23 cellular contexts compared by ENCODE assay signal in the genomic region with DNA sequence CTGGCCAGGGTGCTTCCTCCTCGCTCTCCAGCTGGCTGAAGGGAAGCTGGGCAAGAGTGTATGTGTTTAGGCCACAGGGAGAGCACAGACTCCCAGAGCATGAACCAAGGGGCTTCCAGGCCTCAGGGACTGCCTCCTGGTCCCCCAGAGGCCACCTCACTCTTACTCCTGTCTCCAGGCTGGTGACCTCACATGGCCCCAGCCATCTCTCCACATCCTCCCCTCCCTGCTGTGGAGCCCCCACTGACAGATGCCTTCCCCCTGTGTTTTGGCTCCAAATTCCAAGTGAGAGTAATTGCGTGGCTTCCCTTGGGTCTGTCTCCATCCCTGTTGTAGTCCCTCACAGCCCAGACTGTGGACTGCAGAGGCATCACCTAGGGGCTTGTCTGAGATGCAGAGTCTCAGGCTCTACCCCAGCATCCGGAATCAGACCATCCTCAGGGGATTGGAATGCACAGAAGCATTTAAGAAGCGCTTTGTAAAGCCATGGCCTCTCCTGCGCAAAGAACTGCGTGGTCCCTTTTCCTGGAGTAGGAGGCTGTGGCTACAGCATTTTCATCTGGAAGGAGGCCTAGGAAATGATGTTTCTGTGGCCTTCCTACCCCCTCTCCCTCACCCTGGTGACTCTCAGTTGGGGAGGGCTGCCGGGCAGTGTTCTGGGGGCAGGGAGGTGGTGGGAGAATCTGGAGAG.
DNase-seq lines count a peak whose midpoint lies in the region; ATAC-seq and TF ChIP-seq lines count a peak whose summit lies in the region.
"Had no signal": no experiment of that assay in that cellular context is flagged by ENCODE, and none has a peak within 500 bp of the region (broad histone marks: within the 10 kb centered on the region; RNA-seq: fewer than 3 reads in every experiment).

No MANE protein-coding gene starts in this region.

- peaks cover 38% of the 10 kb centered on the region for H3K36me3 Mint-ChIP-seq in GM23338 (ENCODE audit: low read depth)
- no peaks in the 10 kb centered on the region for H3K36me3 Mint-ChIP-seq in glutamatergic neuron (ENCODE audit: unreplicated experiment)

- no peaks in the 10 kb centered on the region for H3K9me2 ChIP-seq in GM23338 (ENCODE audit: insufficient read depth)

- H3K9me3 Mint-ChIP-seq in GM23338 (no peaks in the 10 kb centered on the region; the same call in 2 of the 3 replicates), glutamatergic neuron (ENCODE audit: unreplicated experiment) (no peaks in the 10 kb centered on the region)
- H3K9me3 Mint-ChIP-seq: activated CD8-positive, alpha-beta T cell treated with anti-CD3 and anti-CD28 coated beads for 36 hours had no signal

- peak overlapping the region; percentile 30 for H3K27ac ChIP-seq in GM23338 (ENCODE audit: low read depth)
- peak overlapping the region; percentile 14 for H3K27ac ChIP-seq in osteoblast (ENCODE audit: low read depth, low read length)
- H3K27ac ChIP-seq in dorsolateral prefrontal cortex = peak overlapping the region in 4 of 59 donors; percentile 16 to 21 (median 18)
- H3K27ac ChIP-seq: heart left ventricle, neutrophil, stomach had no signal

- peaks cover 35% of the 10 kb centered on the region for H3K4me1 Mint-ChIP-seq in GM23338
- peaks cover 20% of the 10 kb centered on the region for H3K4me1 Mint-ChIP-seq in glutamatergic neuron (ENCODE audit: low read depth, unreplicated experiment)

- H3K4me3 ChIP-seq in GM23338 = no peak overlapping the region
- no peak overlapping the region for H3K4me3 ChIP-seq in osteoblast (ENCODE audit: insufficient read depth, low read length)
- no peak overlapping the region for H3K4me3 ChIP-seq in dorsolateral prefrontal cortex
- H3K4me3 ChIP-seq: heart left ventricle, K562, stomach, transverse colon had no signal

- peaks cover 2% of the 10 kb centered on the region for H3K27me3 Mint-ChIP-seq in GM23338 (ENCODE audit: insufficient read depth, low read depth, poor library complexity)
- no peaks in the 10 kb centered on the region for H3K27me3 Mint-ChIP-seq in glutamatergic neuron (ENCODE audit: unreplicated experiment)
- H3K27me3 Mint-ChIP-seq: activated CD8-positive, alpha-beta T cell treated with anti-CD3 and anti-CD28 coated beads for 36 hours had no signal

- peaks cover 31% of the 10 kb centered on the region for H3K4me1 ChIP-seq in GM23338 (ENCODE audit: insufficient read depth)
- H3K4me1 ChIP-seq in osteoblast (ENCODE audit: insufficient read depth, low read length) = peaks cover 15% of the 10 kb centered on the region

- H4K20me1 ChIP-seq in GM23338 (replicated peaks; ENCODE audit: insufficient read depth) = peaks cover 10% of the 10 kb centered on the region; the same call in 1 of the 2 replicates
- H4K20me1 ChIP-seq in osteoblast (ENCODE audit: insufficient read depth, low read length) = peaks cover 28% of the 10 kb centered on the region

- H3K27me3 ChIP-seq in GM23338 (ENCODE audit: insufficient read depth) (no peaks in the 10 kb centered on the region), osteoblast (ENCODE audit: insufficient read depth, low read length) (no peaks in the 10 kb centered on the region), dorsolateral prefrontal cortex (no peaks in the 10 kb centered on the region)
- H3K27me3 ChIP-seq: heart left ventricle, neutrophil, stomach, transverse colon had no signal

- H3K79me2 ChIP-seq in GM23338 (replicated peaks; ENCODE audit: insufficient read depth) (peaks cover 19% of the 10 kb centered on the region; the same call in 1 of the 2 replicates), osteoblast (ENCODE audit: insufficient read depth, low read length) (peaks cover 78% of the 10 kb centered on the region)

- H3K36me3 ChIP-seq in GM23338 (ENCODE audit: insufficient read depth) (no peaks in the 10 kb centered on the region), osteoblast (ENCODE audit: insufficient read depth, low read length) (peaks cover 13% of the 10 kb centered on the region)
- H3K36me3 ChIP-seq: neutrophil, transverse colon had no signal

- intact Hi-C loops in dorsolateral prefrontal cortex (cut with DNase I) = no loop called here

- TF ChIP-seq CTCF in GM23338 (conservative IDR thresholded peaks at IDR 0.05; ENCODE audit: low read depth in 2 of 2) = no peak
- no peak for TF ChIP-seq CTCF in glutamatergic neuron (IDR thresholded peaks at IDR 0.05; ENCODE audit: partially characterized antibody, unreplicated experiment)
- no peak for TF ChIP-seq CTCF in osteoblast (IDR thresholded peaks at IDR 0.05; ENCODE audit: extremely low read depth, low read depth, low read length)
- no peak for TF ChIP-seq CTCF in dorsolateral prefrontal cortex (IDR thresholded peaks at IDR 0.05 in 54 of 56, conservative IDR thresholded peaks at IDR 0.05 in 2 of 56; ENCODE audit: low read depth in 1 of 56, partially characterized antibody in 56 of 56)

- no peaks in the 10 kb centered on the region for H3F3A ChIP-seq in GM23338 (replicated peaks; ENCODE audit: low read depth)

- H3K4me3 Mint-ChIP-seq in GM23338 (no peak overlapping the region), glutamatergic neuron (ENCODE audit: unreplicated experiment) (peak overlapping the region; percentile 39)
- H3K4me3 Mint-ChIP-seq: activated CD8-positive, alpha-beta T cell treated with anti-CD3 and anti-CD28 coated beads for 36 hours had no signal

- ATAC-seq in GM23338 (peak; percentile 33), GM18858 (IDR thresholded peaks at IDR 0.05; ENCODE audit: unreplicated experiment) (no peak)
- ATAC-seq: activated CD4-positive, CD25-positive, alpha-beta regulatory T cell treated with anti-CD3 and anti-CD28 coated beads, Interleukin-2, amount 50 U/mL, for 24 hours; activated CD8-positive, alpha-beta T cell treated with anti-CD3 and anti-CD28 coated beads for 36 hours; heart left ventricle; K562 had no signal

- H2AFZ ChIP-seq in GM23338 (no peak overlapping the region), osteoblast (ENCODE audit: low read length) (no peak overlapping the region)

- DNase-seq in GM23338 (ENCODE audit: low spot score) (no peak), NCI-H226 (peak; percentile 2), glutamatergic neuron (no peak), osteoblast (ENCODE audit: insufficient read length, low spot score, missing footprints) (no peak), dorsolateral prefrontal cortex (no peak)
- no peak for DNase-seq in stimulated activated CD4-positive, alpha-beta T cell treated with anti-CD3 and anti-CD28 coated beads, Interleukin-2, amount 100 ng/mL, for 24 hours
- DNase-seq: activated CD8-positive, alpha-beta T cell treated with anti-CD3 and anti-CD28 coated beads for 36 hours; activated naive CD4-positive, alpha-beta T cell; amniotic stem cell; C1 segment of cervical spinal cord; dermis blood vessel endothelial cell; GOT3; heart left ventricle; NCI-H1436; NCI-H510A treated with DMSO at 0.1 percent for 48 hours; stimulated activated CD4-positive, alpha-beta T cell treated with anti-CD3 and anti-CD28 coated beads, Interleukin-12 subunit alpha, Interleukin-12 subunit beta, amount 100 ng/mL, for 4 hours; stomach; SW 1271; transverse colon had no signal

- H3K4me2 ChIP-seq in GM23338 (peak overlapping the region; percentile 52), osteoblast (ENCODE audit: insufficient read depth, low read length) (no peak overlapping the region)

- H3K27ac Mint-ChIP-seq in GM23338 = peak overlapping the region; percentile 91
- no peak overlapping the region for H3K27ac Mint-ChIP-seq in glutamatergic neuron (ENCODE audit: unreplicated experiment)
- H3K27ac Mint-ChIP-seq: activated CD8-positive, alpha-beta T cell treated with anti-CD3 and anti-CD28 coated beads for 36 hours had no signal

- no peaks in the 10 kb centered on the region for H3K9me3 ChIP-seq in osteoblast (ENCODE audit: low read depth, low read length)
- H3K9me3 ChIP-seq: heart left ventricle, neutrophil, stomach, transverse colon had no signal

TF ChIP-seq in GM23338, 12 proteins besides CTCF, POLR2A, EP300 and RAD21:
- TF ChIP-seq JUNB (IDR thresholded peaks at IDR 0.05; ENCODE audit: unreplicated experiment) (no peak), EZH2 (IDR thresholded peaks at IDR 0.05; ENCODE audit: low read depth, unreplicated experiment) (no peak), CREB1 (CRISPR knock-in tag; IDR thresholded peaks at IDR 0.05; ENCODE audit: low read depth) (no peak), ZNF331 (CRISPR knock-in tag; IDR thresholded peaks at IDR 0.05; ENCODE audit: low read depth) (no peak)
- TF ChIP-seq, protein P1, sequence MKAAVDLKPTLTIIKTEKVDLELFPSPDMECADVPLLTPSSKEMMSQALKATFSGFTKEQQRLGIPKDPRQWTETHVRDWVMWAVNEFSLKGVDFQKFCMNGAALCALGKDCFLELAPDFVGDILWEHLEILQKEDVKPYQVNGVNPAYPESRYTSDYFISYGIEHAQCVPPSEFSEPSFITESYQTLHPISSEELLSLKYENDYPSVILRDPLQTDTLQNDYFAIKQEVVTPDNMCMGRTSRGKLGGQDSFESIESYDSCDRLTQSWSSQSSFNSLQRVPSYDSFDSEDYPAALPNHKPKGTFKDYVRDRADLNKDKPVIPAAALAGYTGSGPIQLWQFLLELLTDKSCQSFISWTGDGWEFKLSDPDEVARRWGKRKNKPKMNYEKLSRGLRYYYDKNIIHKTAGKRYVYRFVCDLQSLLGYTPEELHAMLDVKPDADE (IDR thresholded peaks at IDR 0.05) = no peak
